In genomic region chr4:5945936-5946335, GRCh38 we compare ENCODE assay signal across 34 cellular contexts. TPM values are rescaled to one million over a fixed set of nuclear protein-coding genes. Genes with fewer than 3 reads are reported as not detected.
"Had no signal": no experiment of that assay in that cellular context is flagged by ENCODE, and none has a peak within 500 bp of the region (broad histone marks: within the 10 kb centered on the region; RNA-seq: fewer than 3 reads in every experiment).

No MANE protein-coding gene starts in this region.

- H3K36me3 Mint-ChIP-seq: activated CD4-positive, alpha-beta memory T cell treated with anti-CD3 and anti-CD28 coated beads for 36 hours; activated naive CD8-positive, alpha-beta T cell treated with anti-CD3 and anti-CD28 coated beads for 36 hours had no signal

- H3K36me3 ChIP-seq: brain microvascular endothelial cell had no signal

- H3K27me3 Mint-ChIP-seq: central memory CD8-positive, alpha-beta T cell had no signal

- H3K27ac ChIP-seq: brain microvascular endothelial cell, VCaP had no signal

- DNase-seq: activated B cell treated with CpG ODN at 0.5 μM for 24 hours; activated CD4-positive, alpha-beta memory T cell treated with anti-CD3 and anti-CD28 coated beads for 36 hours; activated CD4-positive, alpha-beta T cell treated with anti-CD3 and anti-CD28 coated beads for 4 hours; activated CD4-positive, alpha-beta T cell treated with anti-CD3 and anti-CD28 coated beads, Interleukin-2, amount 50 U/mL, for 1 hour; activated CD4-positive, CD25-positive, alpha-beta regulatory T cell treated with anti-CD3 and anti-CD28 coated beads, Interleukin-2, amount 50 U/mL, for 72 hours; activated CD8-positive, alpha-beta memory T cell treated with anti-CD3 and anti-CD28 coated beads, Interleukin-2, amount 50 U/mL, for 4 hours; activated effector memory CD4-positive, alpha-beta T cell treated with Interleukin-2 at 50 U/mL for 16 hours; activated naive CD4-positive, alpha-beta T cell treated with anti-CD3 and anti-CD28 coated beads, Interleukin-2, amount 50 U/mL, for 16 hours; activated naive CD8-positive, alpha-beta T cell treated with anti-CD3 and anti-CD28 coated beads for 36 hours; activated T-cell treated with anti-CD3 and anti-CD28 coated beads for 4 hours; activated T-cell treated with anti-CD3 and anti-CD28 coated beads, Interleukin-2, amount 50 U/mL, for 4 hours; amniotic stem cell; aorta; brain microvascular endothelial cell; KG1; MM.1S; MV-4-11; NCI-H1092; NCI-H1436 treated with DMSO at 0.1 percent for 48 hours; NCI-H1694 treated with DMSO at 0.1 percent for 48 hours; NCI-H2029 treated with DMSO at 0.1 percent for 48 hours; NCI-H2171 treated with DMSO at 0.1 percent for 48 hours; NCI-H226; NCI-H446 treated with DMSO at 0.1 percent for 48 hours; NCI-H524; SIG-M5; SW 1271; T-helper 1 cell; T-helper 2 cell; T-helper 9 cell had no signal

- H3K27ac Mint-ChIP-seq: activated B cell treated with CpG ODN at 0.5 μM for 24 hours; activated CD4-positive, alpha-beta memory T cell treated with anti-CD3 and anti-CD28 coated beads for 36 hours; activated naive CD8-positive, alpha-beta T cell treated with anti-CD3 and anti-CD28 coated beads for 36 hours; activated T-helper 1 cell treated with anti-CD3 and anti-CD28 coated beads, Interleukin-12 subunit alpha, Interleukin-12 subunit beta, Interleukin-2, Interleukin-4 antibody, amounts not matched to agents 30 ng/mL and 10 ng/mL and 1 ng/mL, durations not matched to agents 14 hours and 24 hours and 36 hours had no signal

- H3K27me3 ChIP-seq: brain microvascular endothelial cell had no signal

- H3K4me1 Mint-ChIP-seq: activated B cell treated with CpG ODN at 0.5 μM for 24 hours had no signal

- ATAC-seq: activated T-cell treated with anti-CD3 and anti-CD28 coated beads, Interleukin-2, amount 50 U/mL, for 4 hours; Panc1 had no signal

- H3K4me3 Mint-ChIP-seq: activated B cell treated with CpG ODN at 0.5 μM for 24 hours; activated CD4-positive, alpha-beta memory T cell treated with anti-CD3 and anti-CD28 coated beads for 36 hours; activated naive CD8-positive, alpha-beta T cell treated with anti-CD3 and anti-CD28 coated beads for 36 hours; activated T-cell treated with anti-CD3 and anti-CD28 coated beads, Interleukin-2, amount 50 U/mL, for 4 hours; activated T-helper 1 cell treated with anti-CD3 and anti-CD28 coated beads, Interleukin-12 subunit alpha, Interleukin-12 subunit beta, Interleukin-2, Interleukin-4 antibody, amounts not matched to agents 30 ng/mL and 10 ng/mL and 1 ng/mL, durations not matched to agents 14 hours and 24 hours and 36 hours; central memory CD8-positive, alpha-beta T cell had no signal

RNA-seq across cellular contexts. Expression of gene CRMP1, which starts 53.0 kb away (rescaled TPM):
- total RNA-seq: activated CD4-positive, alpha-beta memory T cell treated with anti-CD3 and anti-CD28 coated beads for 36 hours; activated naive CD8-positive, alpha-beta T cell treated with anti-CD3 and anti-CD28 coated beads for 36 hours; activated T-helper 1 cell treated with anti-CD3 and anti-CD28 coated beads, Interleukin-12 subunit alpha, Interleukin-12 subunit beta, Interleukin-2, Interleukin-4 antibody, amounts not matched to agents 30 ng/mL and 10 ng/mL and 1 ng/mL, durations not matched to agents 14 hours and 24 hours and 36 hours had no signal
